In the genomic region with DNA sequence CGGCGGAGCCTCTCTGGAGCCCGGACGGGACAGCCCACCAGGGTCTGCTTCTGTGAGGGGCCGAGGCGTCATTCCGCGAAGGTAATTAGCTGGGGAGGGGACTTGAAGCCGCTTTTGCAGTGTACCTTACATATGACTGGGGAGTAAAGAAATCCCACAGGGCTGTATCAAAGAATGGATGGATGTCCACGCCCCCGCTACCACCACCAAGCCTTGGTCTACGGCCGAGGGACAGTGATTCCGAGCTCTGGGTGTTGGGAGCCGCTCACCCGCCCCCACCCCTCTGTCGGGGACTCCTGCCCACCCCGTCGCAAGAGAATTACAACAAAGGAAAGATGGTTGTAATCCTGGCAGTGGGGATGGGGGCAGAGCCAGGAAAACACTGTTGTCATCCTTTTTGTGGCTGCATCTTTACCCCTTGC, we compare ENCODE assay signal across 8 cellular contexts. TPM values are rescaled to one million over a fixed set of nuclear protein-coding genes. Genes with fewer than 3 reads are reported as not detected.
DNase-seq lines count a peak whose midpoint lies in the region; ATAC-seq and TF ChIP-seq lines count a peak whose summit lies in the region.

No MANE protein-coding gene starts in this region.

- peak overlapping the region; percentile 98 for H2AFZ ChIP-seq in neuron (ENCODE audit: low read depth, low read length)

- H3K36me3 ChIP-seq in neuron (ENCODE audit: insufficient read depth, low read length): no peaks in the 10 kb centered on the region

- H3K4me1 ChIP-seq in neuron (ENCODE audit: insufficient read depth, low read length): peaks cover 20% of the 10 kb centered on the region

- peak; percentile 5 for ATAC-seq in HG03439 (IDR thresholded peaks at IDR 0.05; ENCODE audit: unreplicated experiment)
- ATAC-seq in HG03378 (IDR thresholded peaks at IDR 0.05; ENCODE audit: unreplicated experiment): no peak

- no peaks in the 10 kb centered on the region for H3K9me3 ChIP-seq in neuron (ENCODE audit: low read length)

- H3K27ac ChIP-seq in VCaP: peak overlapping the region; percentile 82

- no peaks in the 10 kb centered on the region for H3K27me3 ChIP-seq in neuron (ENCODE audit: insufficient read depth, low read length)

- TF ChIP-seq CTCF in VCaP (conservative IDR thresholded peaks at IDR 0.05): no peak
- no peak for TF ChIP-seq CTCF in fibroblast of villous mesenchyme (IDR thresholded peaks at IDR 0.05; ENCODE audit: insufficient read depth, low read depth, low read length)

- H3K4me3 ChIP-seq in fibroblast of villous mesenchyme (ENCODE audit: low read depth, low read length) (peak overlapping the region; percentile 86), neuron (ENCODE audit: low read length) (peak overlapping the region; percentile 98)

- peak; percentile 4 for DNase-seq in CD1c-positive myeloid dendritic cell (ENCODE audit: extremely low spot score)
- peak; percentile 9 for DNase-seq in GM19240 (ENCODE audit: insufficient read length, low spot score)
- DNase-seq in fibroblast of villous mesenchyme (ENCODE audit: low read depth): peak; percentile 14
- no peak for DNase-seq in NCI-H2196 (lab: John Stamatoyannopoulos, UW; ENCODE audit: unreplicated experiment)

RNA-seq across cellular contexts. Expression of a gene that starts 0.8 kb away (rescaled TPM):
- 8.7 and 16.0 TPM in 2 replicates for total RNA-seq in fibroblast of villous mesenchyme
